In the genomic region with DNA sequence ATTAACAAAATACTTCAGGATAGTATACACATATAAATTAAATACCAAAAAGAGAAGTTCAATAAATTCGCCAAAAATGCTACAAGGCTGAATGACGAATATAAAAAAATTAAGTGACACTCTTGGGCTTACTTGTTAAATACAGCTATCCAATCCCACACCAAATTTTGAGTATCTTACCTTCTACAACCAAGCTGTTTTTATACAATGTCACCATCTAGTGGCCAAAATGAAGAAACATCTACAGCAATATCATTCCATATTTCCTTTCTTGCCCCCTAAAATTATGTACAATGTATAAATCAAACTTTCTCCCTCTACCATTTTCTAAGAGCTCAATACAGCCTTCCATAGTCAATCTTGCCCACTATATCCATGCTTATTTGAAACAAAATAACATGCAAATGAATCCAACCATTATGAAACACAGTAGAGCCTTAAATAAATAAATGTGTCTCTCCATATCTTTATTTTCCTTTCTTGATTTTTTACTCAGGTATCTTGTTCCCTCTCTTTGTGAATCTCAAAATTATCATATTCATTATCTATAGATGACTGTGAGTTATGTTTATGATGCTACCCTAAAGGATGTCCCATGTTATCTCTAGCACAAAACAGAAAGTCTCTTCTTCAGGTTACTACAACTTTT, we compare ENCODE assay signal across 8 cellular contexts.
DNase-seq lines count a peak whose midpoint lies in the region; ATAC-seq and TF ChIP-seq lines count a peak whose summit lies in the region.

No MANE protein-coding gene starts in this region.

- H3K9me3 Mint-ChIP-seq in GM23338 (no peaks in the 10 kb centered on the region), mesothelial cell of epicardium (peaks cover 28% of the 10 kb centered on the region)
- H3K9me3 Mint-ChIP-seq in activated T-helper 1 cell treated with anti-CD3 and anti-CD28 coated beads, Interleukin-12 subunit alpha, Interleukin-12 subunit beta, Interleukin-2, Interleukin-4 antibody, amounts not matched to agents 30 ng/mL and 10 ng/mL and 1 ng/mL, durations not matched to agents 14 hours and 24 hours and 36 hours: no peaks in the 10 kb centered on the region

- DNase-seq in AML-193 (lab: John Stamatoyannopoulos, UW): peak; percentile 55 to 62
- DNase-seq in GM23338 (ENCODE audit: low spot score): peak; percentile 66
- peak; percentile 33 for DNase-seq in NCI-H524 treated with DMSO at 0.1 percent for 48 hours (lab: John Stamatoyannopoulos, UW)
- no peak for DNase-seq in breast epithelium (ENCODE audit: low spot score in 2 of 2)
- DNase-seq in mesothelial cell of epicardium (ENCODE audit: low spot score in 2 of 2, unreplicated experiment in 2 of 2): no peak
- DNase-seq in activated T-helper 1 cell treated with anti-CD3 and anti-CD28 coated beads, Interleukin-12 subunit alpha, Interleukin-12 subunit beta, Interleukin-2, Interleukin-4 antibody, amounts not matched to agents 30 ng/mL and 10 ng/mL and 1 ng/mL, durations not matched to agents 14 hours and 24 hours and 36 hours (ENCODE audit: low spot score): no peak

- H4K20me1 ChIP-seq in GM23338 (replicated peaks; ENCODE audit: insufficient read depth): no peaks in the 10 kb centered on the region

- H3F3A ChIP-seq in GM23338 (replicated peaks; ENCODE audit: low read depth): no peaks in the 10 kb centered on the region

- no peak overlapping the region for H3K27ac Mint-ChIP-seq in GM23338
- no peak overlapping the region for H3K27ac Mint-ChIP-seq in mesothelial cell of epicardium
- no peak overlapping the region for H3K27ac Mint-ChIP-seq in activated T-helper 1 cell treated with anti-CD3 and anti-CD28 coated beads, Interleukin-12 subunit alpha, Interleukin-12 subunit beta, Interleukin-2, Interleukin-4 antibody, amounts not matched to agents 30 ng/mL and 10 ng/mL and 1 ng/mL, durations not matched to agents 14 hours and 24 hours and 36 hours

- no peaks in the 10 kb centered on the region for H3K9me2 ChIP-seq in GM23338 (ENCODE audit: insufficient read depth)

- H3K27ac ChIP-seq in GM23338 (ENCODE audit: low read depth): no peak overlapping the region
- no peak overlapping the region for H3K27ac ChIP-seq in breast epithelium

- H3K4me1 Mint-ChIP-seq in GM23338 (no peaks in the 10 kb centered on the region), mesothelial cell of epicardium (no peaks in the 10 kb centered on the region)
- H3K4me1 Mint-ChIP-seq in activated T-helper 1 cell treated with anti-CD3 and anti-CD28 coated beads, Interleukin-12 subunit alpha, Interleukin-12 subunit beta, Interleukin-2, Interleukin-4 antibody, amounts not matched to agents 30 ng/mL and 10 ng/mL and 1 ng/mL, durations not matched to agents 14 hours and 24 hours and 36 hours (ENCODE audit: low read depth): no peaks in the 10 kb centered on the region

- H3K27me3 ChIP-seq in GM23338 (ENCODE audit: insufficient read depth) (no peaks in the 10 kb centered on the region), breast epithelium (no peaks in the 10 kb centered on the region)

- peaks cover 8% of the 10 kb centered on the region; the same call in 1 of the 2 replicates for H3K79me2 ChIP-seq in GM23338 (replicated peaks; ENCODE audit: insufficient read depth)

- intact Hi-C loops in breast epithelium (cut with DNase I; ENCODE audit: low total_unique reads): no loop called here
- intact Hi-C loops in activated T-helper 1 cell treated with anti-CD3 and anti-CD28 coated beads, Interleukin-12 subunit alpha, Interleukin-12 subunit beta, Interleukin-2, Interleukin-4 antibody, amounts not matched to agents 30 ng/mL and 10 ng/mL and 1 ng/mL, durations not matched to agents 14 hours and 24 hours and 36 hours (cut with micrococcal nuclease): loop anchor here (1.0 to 5.0 kb wide), 4 partner anchors 51 to 237 kb away; no protein-coding TSS in a partner anchor

- ATAC-seq in GM23338: peak; percentile 58
- no peak for ATAC-seq in HG03565 (IDR thresholded peaks at IDR 0.05; ENCODE audit: unreplicated experiment)
- no peak for ATAC-seq in GM21381 (IDR thresholded peaks at IDR 0.05; ENCODE audit: unreplicated experiment)

- H3K36me3 ChIP-seq in GM23338 (ENCODE audit: insufficient read depth): no peaks in the 10 kb centered on the region
- H3K36me3 ChIP-seq in breast epithelium: no peaks in the 10 kb centered on the region

- H3K4me3 ChIP-seq in GM23338: no peak overlapping the region
- H3K4me3 ChIP-seq in breast epithelium: no peak overlapping the region

- H3K27me3 Mint-ChIP-seq in GM23338 (ENCODE audit: insufficient read depth, low read depth, poor library complexity): no peaks in the 10 kb centered on the region
- no peaks in the 10 kb centered on the region for H3K27me3 Mint-ChIP-seq in mesothelial cell of epicardium (ENCODE audit: low read depth)
- no peaks in the 10 kb centered on the region for H3K27me3 Mint-ChIP-seq in activated T-helper 1 cell treated with anti-CD3 and anti-CD28 coated beads, Interleukin-12 subunit alpha, Interleukin-12 subunit beta, Interleukin-2, Interleukin-4 antibody, amounts not matched to agents 30 ng/mL and 10 ng/mL and 1 ng/mL, durations not matched to agents 14 hours and 24 hours and 36 hours (ENCODE audit: insufficient read depth)

- H3K4me3 Mint-ChIP-seq in GM23338 (no peak overlapping the region), mesothelial cell of epicardium (no peak overlapping the region)
- H3K4me3 Mint-ChIP-seq in activated T-helper 1 cell treated with anti-CD3 and anti-CD28 coated beads, Interleukin-12 subunit alpha, Interleukin-12 subunit beta, Interleukin-2, Interleukin-4 antibody, amounts not matched to agents 30 ng/mL and 10 ng/mL and 1 ng/mL, durations not matched to agents 14 hours and 24 hours and 36 hours: no peak overlapping the region

- peak; percentile 75 to 85 for TF ChIP-seq CTCF in GM23338 (conservative IDR thresholded peaks at IDR 0.05; ENCODE audit: low read depth in 2 of 2)
- TF ChIP-seq CTCF in breast epithelium (IDR thresholded peaks at IDR 0.05): peak in 2 of 3 donors; percentile 29 to 52
- TF ChIP-seq CTCF in mesothelial cell of epicardium (IDR thresholded peaks at IDR 0.05; ENCODE audit: unreplicated experiment): peak; percentile 52

- no peak overlapping the region for H2AFZ ChIP-seq in GM23338

- H3K36me3 Mint-ChIP-seq in GM23338 (ENCODE audit: low read depth) (peaks cover 10% of the 10 kb centered on the region; the same call in 2 of the 3 replicates), mesothelial cell of epicardium (peaks cover 40% of the 10 kb centered on the region)
- H3K36me3 Mint-ChIP-seq in activated T-helper 1 cell treated with anti-CD3 and anti-CD28 coated beads, Interleukin-12 subunit alpha, Interleukin-12 subunit beta, Interleukin-2, Interleukin-4 antibody, amounts not matched to agents 30 ng/mL and 10 ng/mL and 1 ng/mL, durations not matched to agents 14 hours and 24 hours and 36 hours (ENCODE audit: low read depth): peaks cover 3% of the 10 kb centered on the region

- no peak overlapping the region for H3K4me2 ChIP-seq in GM23338

- H3K4me1 ChIP-seq in GM23338 (ENCODE audit: insufficient read depth) (no peaks in the 10 kb centered on the region), breast epithelium (no peaks in the 10 kb centered on the region)

- no peaks in the 10 kb centered on the region for H3K9me3 ChIP-seq in breast epithelium

- TF ChIP-seq POLR2A in breast epithelium (IDR thresholded peaks at IDR 0.05): no peak

TF ChIP-seq in GM23338, 12 proteins besides CTCF, POLR2A, EP300 and RAD21 (continues in another document):
- no peak for TF ChIP-seq POLR2AphosphoS5 (IDR thresholded peaks at IDR 0.05; ENCODE audit: low read depth)
- TF ChIP-seq CREB1 (CRISPR knock-in tag; IDR thresholded peaks at IDR 0.05; ENCODE audit: low read depth): no peak
- TF ChIP-seq, protein P1, sequence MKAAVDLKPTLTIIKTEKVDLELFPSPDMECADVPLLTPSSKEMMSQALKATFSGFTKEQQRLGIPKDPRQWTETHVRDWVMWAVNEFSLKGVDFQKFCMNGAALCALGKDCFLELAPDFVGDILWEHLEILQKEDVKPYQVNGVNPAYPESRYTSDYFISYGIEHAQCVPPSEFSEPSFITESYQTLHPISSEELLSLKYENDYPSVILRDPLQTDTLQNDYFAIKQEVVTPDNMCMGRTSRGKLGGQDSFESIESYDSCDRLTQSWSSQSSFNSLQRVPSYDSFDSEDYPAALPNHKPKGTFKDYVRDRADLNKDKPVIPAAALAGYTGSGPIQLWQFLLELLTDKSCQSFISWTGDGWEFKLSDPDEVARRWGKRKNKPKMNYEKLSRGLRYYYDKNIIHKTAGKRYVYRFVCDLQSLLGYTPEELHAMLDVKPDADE (IDR thresholded peaks at IDR 0.05): no peak
- no peak for TF ChIP-seq ZNF331 (CRISPR knock-in tag; IDR thresholded peaks at IDR 0.05; ENCODE audit: low read depth)
- TF ChIP-seq EZH2phosphoT487 (IDR thresholded peaks at IDR 0.05; ENCODE audit: unreplicated experiment): no peak

Comparison
In these comparisons a context has a peak if more than half of its experiments do, and no peak if none do; other contexts are left out.
1. DNase-seq: peak in AML-193 (2 of 2), GM23338 (single experiment) and NCI-H524 treated with DMSO at 0.1 percent for 48 hours (single experiment); none in breast epithelium (0 of 2), mesothelial cell of epicardium (0 of 2) and activated T-helper 1 cell treated with anti-CD3 and anti-CD28 coated beads, Interleukin-12 subunit alpha, Interleukin-12 subunit beta, Interleukin-2, Interleukin-4 antibody, amounts not matched to agents 30 ng/mL and 10 ng/mL and 1 ng/mL, durations not matched to agents 14 hours and 24 hours and 36 hours (single experiment).
2. Peak in every context shown above with its lines, with median percentiles within 50 percentile points of each other: CTCF ChIP-seq.